Comparison of ENCODE assay signal across 5 cellular contexts in genomic region chr17:56021681-56022205, GRCh38.
"Had no signal": no experiment of that assay in that cellular context is flagged by ENCODE, and none has a peak within 500 bp of the region (broad histone marks: within the 10 kb centered on the region; RNA-seq: fewer than 3 reads in every experiment).

No MANE protein-coding gene starts in this region.

- H3K4me2 ChIP-seq: GM23338 had no signal

- H3K4me1 Mint-ChIP-seq: GM23338, H9 had no signal

- H2AFZ ChIP-seq: GM23338 had no signal

- H3K36me3 Mint-ChIP-seq: IgD-negative memory B cell had no signal

- H3K4me3 ChIP-seq: GM23338 had no signal

- ATAC-seq: GM23338, HepG2 had no signal

- H3K9me3 Mint-ChIP-seq: GM23338, H9, IgD-negative memory B cell had no signal

- DNase-seq: H9, HCEC 1CT had no signal

- H3K27ac Mint-ChIP-seq: GM23338, H9, IgD-negative memory B cell had no signal

- H3K4me3 Mint-ChIP-seq: GM23338, H9, IgD-negative memory B cell had no signal
